ENCODE assay signal across 8 cellular contexts in genomic region chr6:99746261-99746895, GRCh38.
A peak's percentile ranks its signal among the peaks of the same experiment; 100 is the strongest.
DNase-seq lines count a peak whose midpoint lies in the region; ATAC-seq, FAIRE-seq and TF ChIP-seq lines count a peak whose summit lies in the region.

No MANE protein-coding gene starts in this region.

- H3K4me3 ChIP-seq in AG04449 (ENCODE audit: low read depth, low read length) (no peak overlapping the region), K562 (no peak overlapping the region), iPS DF 6.9 (ENCODE audit: low read length) (no peak overlapping the region)

- no peak for TF ChIP-seq POLR2A in K562 (conservative IDR thresholded peaks at IDR 0.05)

- H3K4me3 Mint-ChIP-seq in T-helper 2 cell treated with Interferon-gamma antibody and Interleukin-4, amounts not matched to agents 5 μg/mL and 100 μg/mL, for 36 hours: no peak overlapping the region

- WGBS in K562 (ENCODE audit: insufficient coverage, low coverage, missing lambda C conversion rate): 0% methylated on average over 6 of the region's 6 CpGs
- no CpG with 5 or more reads among the region's 6 CpGs for WGBS in iPS DF 6.9 (ENCODE audit: insufficient coverage, insufficient read length)

- in situ Hi-C loops in K562 (cut with MboI): loop anchor here (25.0 kb wide), 1 partner anchor 409 kb away; the partner anchor contains the start of gene FAXC

- DNase-seq in AG04449 (ENCODE audit: low read depth, low spot score): peak; percentile 19
- DNase-seq in NCI-H1694 (lab: John Stamatoyannopoulos, UW): peak; percentile 59
- peak; percentile 14 for DNase-seq in T-helper 2 cell treated with Interferon-gamma antibody and Interleukin-4, amounts not matched to agents 5 μg/mL and 100 μg/mL, for 36 hours (ENCODE audit: low spot score)
- peak; percentile 38 to 74 (median 41) for DNase-seq in K562 (ENCODE audit: extremely low read depth in 1 of 4, low spot score in 3 of 4)
- peak; percentile 27 for DNase-seq in iPS DF 6.9 (ENCODE audit: low read depth, low spot score)
- DNase-seq in stimulated activated CD4-positive, alpha-beta T cell treated with anti-CD3 and anti-CD28 coated beads, Interleukin-12 subunit alpha, Interleukin-12 subunit beta, amount 100 ng/mL, for 4 hours: peak; percentile 16

- BruUV-seq in K562 (replicated peaks; lab: Mats Ljungman, UMichigan): no TSS peak

- H3K9me3 Mint-ChIP-seq in T-helper 2 cell treated with Interferon-gamma antibody and Interleukin-4, amounts not matched to agents 5 μg/mL and 100 μg/mL, for 36 hours: no peaks in the 10 kb centered on the region

- ATAC-seq in GM18508 (IDR thresholded peaks at IDR 0.05; ENCODE audit: insufficient read depth, unreplicated experiment): peak; percentile 85
- ATAC-seq in HG02970 (IDR thresholded peaks at IDR 0.05; ENCODE audit: low FRiP score, unreplicated experiment): peak; percentile 78
- ATAC-seq in K562: peak; percentile 93

- CTCF ChIA-PET in AG04449 (lab: Yijun Ruan, JAX) (interaction anchor here (0.5 to 3.5 kb wide), 25 partner anchors 11 to 1151 kb away, joined by 3 to 35 read pairs (median 4); no protein-coding TSS in a partner anchor), K562 (lab: Yijun Ruan, JAX; ENCODE audit: low intra/inter-chr PET ratio) (interaction anchor here (0.9 to 2.1 kb wide), 4 partner anchors 279 to 464 kb away, joined by 3 to 17 read pairs (median 6); no protein-coding TSS in a partner anchor)

- no peaks in the 10 kb centered on the region for H3K9me1 ChIP-seq in K562 (ENCODE audit: control insufficient read depth, insufficient read depth, low read length)

- peak; percentile 83 to 86 for TF ChIP-seq RAD21 in K562 (CRISPR knock-in tag; conservative IDR thresholded peaks at IDR 0.05 in 1 of 2, IDR thresholded peaks at IDR 0.05 in 1 of 2)

- no peaks in the 10 kb centered on the region for H3K27me3 ChIP-seq in K562 (ENCODE audit: control insufficient read depth in 2 of 2, insufficient read depth in 2 of 2, low read length in 2 of 2)
- no peaks in the 10 kb centered on the region for H3K27me3 ChIP-seq in iPS DF 6.9 (ENCODE audit: control insufficient read depth, insufficient read depth, low read length)

- no peak overlapping the region for H3K9ac ChIP-seq in K562 (ENCODE audit: insufficient read depth in 1 of 2, low read depth in 2 of 2, low read length in 2 of 2)

- H4K20me1 ChIP-seq in K562 (replicated peaks; ENCODE audit: control insufficient read depth, insufficient read depth, low read length): no peaks in the 10 kb centered on the region

- H3K27ac Mint-ChIP-seq in T-helper 2 cell treated with Interferon-gamma antibody and Interleukin-4, amounts not matched to agents 5 μg/mL and 100 μg/mL, for 36 hours: no peak overlapping the region

- H3K79me2 ChIP-seq in K562 (ENCODE audit: control insufficient read depth, insufficient read depth, low read length): no peaks in the 10 kb centered on the region

- TF ChIP-seq CTCF in AG04449 (IDR thresholded peaks at IDR 0.05; ENCODE audit: insufficient read depth, low read length, missing control alignments) (peak; percentile 74), K562 (IDR thresholded peaks at IDR 0.05 in 2 of 3, conservative IDR thresholded peaks at IDR 0.05 in 1 of 3; ENCODE audit: insufficient read depth in 2 of 3, low read depth in 1 of 3, low read length in 3 of 3) (peak; percentile 68 to 81 (median 80))

- intact Hi-C loops in K562 (cut with micrococcal nuclease): loop anchor here (1.0 to 5.0 kb wide), 3 partner anchors 76 to 414 kb away; no protein-coding TSS in a partner anchor

- POLR2A ChIA-PET in AG04449 (lab: Yijun Ruan, JAX): no interaction called here
- POLR2A ChIA-PET in K562 (lab: Yijun Ruan, JAX): no interaction called here

- no peak for TF ChIP-seq EP300 in K562 (IDR thresholded peaks at IDR 0.05; ENCODE audit: low read length)

- no peaks in the 10 kb centered on the region for H3K36me3 Mint-ChIP-seq in T-helper 2 cell treated with Interferon-gamma antibody and Interleukin-4, amounts not matched to agents 5 μg/mL and 100 μg/mL, for 36 hours (ENCODE audit: low read depth)

- no peaks in the 10 kb centered on the region for H3K9me3 ChIP-seq in K562 (replicated peaks; ENCODE audit: control insufficient read depth, insufficient read depth, low read depth, low read length)
- no peaks in the 10 kb centered on the region for H3K9me3 ChIP-seq in iPS DF 6.9 (ENCODE audit: control insufficient read depth, insufficient read depth, low read length)

- no peak overlapping the region for H2AFZ ChIP-seq in K562 (ENCODE audit: low read depth, low read length)

- no peaks in the 10 kb centered on the region for H3K4me1 ChIP-seq in K562 (replicated peaks in 1 of 2; ENCODE audit: control insufficient read depth in 2 of 2, insufficient read depth in 2 of 2, low read length in 2 of 2)
- H3K4me1 ChIP-seq in iPS DF 6.9 (ENCODE audit: control insufficient read depth, insufficient read depth, low read length): no peaks in the 10 kb centered on the region

- H3K4me1 Mint-ChIP-seq in T-helper 2 cell treated with Interferon-gamma antibody and Interleukin-4, amounts not matched to agents 5 μg/mL and 100 μg/mL, for 36 hours (ENCODE audit: low read depth): no peaks in the 10 kb centered on the region

- peak; percentile 88 for FAIRE-seq in K562 (lab: Jason Lieb, UNC)

- no peaks in the 10 kb centered on the region for H3K36me3 ChIP-seq in K562 (ENCODE audit: control insufficient read depth, insufficient read depth, low read length)
- H3K36me3 ChIP-seq in iPS DF 6.9 (ENCODE audit: control insufficient read depth, insufficient read depth, low read length): no peaks in the 10 kb centered on the region

- H3K4me2 ChIP-seq in K562 (ENCODE audit: insufficient read depth, low read length): no peak overlapping the region

- H3K27ac ChIP-seq in K562 (ENCODE audit: extremely low read depth, low read depth, low read length): no peak overlapping the region
- no peak overlapping the region for H3K27ac ChIP-seq in iPS DF 6.9 (ENCODE audit: low read length)

- H3K27me3 Mint-ChIP-seq in T-helper 2 cell treated with Interferon-gamma antibody and Interleukin-4, amounts not matched to agents 5 μg/mL and 100 μg/mL, for 36 hours (ENCODE audit: low read depth): peaks cover 17% of the 10 kb centered on the region

TF ChIP-seq in K562, 482 proteins besides CTCF, POLR2A, EP300 and RAD21 (continues in another document):
- TF ChIP-seq MAZ (CRISPR knock-in tag; conservative IDR thresholded peaks at IDR 0.05 in 1 of 2, IDR thresholded peaks at IDR 0.05 in 1 of 2) (no peak), ZNF134 (CRISPR knock-in tag; conservative IDR thresholded peaks at IDR 0.05) (no peak), MAFG (tag; conservative IDR thresholded peaks at IDR 0.05) (no peak), KLF16 (IDR thresholded peaks at IDR 0.05) (peak; percentile 32; the same call in 1 of the 2 replicates), CEBPB (tag; IDR thresholded peaks at IDR 0.05) (peak; percentile 67), ZNF175 (CRISPR knock-in tag; IDR thresholded peaks at IDR 0.05; ENCODE audit: low read depth) (no peak), CEBPG (CRISPR knock-in tag; IDR thresholded peaks at IDR 0.05) (no peak), CEBPG (tag; conservative IDR thresholded peaks at IDR 0.05 in 1 of 2, IDR thresholded peaks at IDR 0.05 in 1 of 2) (peak in 1 of 2 experiments; percentile 42; a peak in 2 of 4 replicates), L3MBTL2 (IDR thresholded peaks at IDR 0.05) (no peak), HIVEP1 (CRISPR knock-in tag; IDR thresholded peaks at IDR 0.05) (no peak), TOE1 (IDR thresholded peaks at IDR 0.05; ENCODE audit: borderline replicate concordance) (no peak), TOE1 (CRISPR knock-in tag; IDR thresholded peaks at IDR 0.05; ENCODE audit: borderline replicate concordance, low read depth) (no peak), HDGF (IDR thresholded peaks at IDR 0.05) (no peak), SMC3 (conservative IDR thresholded peaks at IDR 0.05; ENCODE audit: insufficient read depth, low read depth, low read length) (peak; percentile 66)
- TF ChIP-seq, protein P1, sequence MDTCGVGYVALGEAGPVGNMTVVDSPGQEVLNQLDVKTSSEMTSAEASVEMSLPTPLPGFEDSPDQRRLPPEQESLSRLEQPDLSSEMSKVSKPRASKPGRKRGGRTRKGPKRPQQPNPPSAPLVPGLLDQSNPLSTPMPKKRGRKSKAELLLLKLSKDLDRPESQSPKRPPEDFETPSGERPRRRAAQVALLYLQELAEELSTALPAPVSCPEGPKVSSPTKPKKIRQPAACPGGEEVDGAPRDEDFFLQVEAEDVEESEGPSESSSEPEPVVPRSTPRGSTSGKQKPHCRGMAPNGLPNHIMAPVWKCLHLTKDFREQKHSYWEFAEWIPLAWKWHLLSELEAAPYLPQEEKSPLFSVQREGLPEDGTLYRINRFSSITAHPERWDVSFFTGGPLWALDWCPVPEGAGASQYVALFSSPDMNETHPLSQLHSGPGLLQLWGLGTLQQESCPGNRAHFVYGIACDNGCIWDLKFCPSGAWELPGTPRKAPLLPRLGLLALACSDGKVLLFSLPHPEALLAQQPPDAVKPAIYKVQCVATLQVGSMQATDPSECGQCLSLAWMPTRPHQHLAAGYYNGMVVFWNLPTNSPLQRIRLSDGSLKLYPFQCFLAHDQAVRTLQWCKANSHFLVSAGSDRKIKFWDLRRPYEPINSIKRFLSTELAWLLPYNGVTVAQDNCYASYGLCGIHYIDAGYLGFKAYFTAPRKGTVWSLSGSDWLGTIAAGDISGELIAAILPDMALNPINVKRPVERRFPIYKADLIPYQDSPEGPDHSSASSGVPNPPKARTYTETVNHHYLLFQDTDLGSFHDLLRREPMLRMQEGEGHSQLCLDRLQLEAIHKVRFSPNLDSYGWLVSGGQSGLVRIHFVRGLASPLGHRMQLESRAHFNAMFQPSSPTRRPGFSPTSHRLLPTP (IDR thresholded peaks at IDR 0.05; ENCODE audit: borderline replicate concordance, extremely low read depth, insufficient read length): no peak
- TF ChIP-seq, protein P2, sequence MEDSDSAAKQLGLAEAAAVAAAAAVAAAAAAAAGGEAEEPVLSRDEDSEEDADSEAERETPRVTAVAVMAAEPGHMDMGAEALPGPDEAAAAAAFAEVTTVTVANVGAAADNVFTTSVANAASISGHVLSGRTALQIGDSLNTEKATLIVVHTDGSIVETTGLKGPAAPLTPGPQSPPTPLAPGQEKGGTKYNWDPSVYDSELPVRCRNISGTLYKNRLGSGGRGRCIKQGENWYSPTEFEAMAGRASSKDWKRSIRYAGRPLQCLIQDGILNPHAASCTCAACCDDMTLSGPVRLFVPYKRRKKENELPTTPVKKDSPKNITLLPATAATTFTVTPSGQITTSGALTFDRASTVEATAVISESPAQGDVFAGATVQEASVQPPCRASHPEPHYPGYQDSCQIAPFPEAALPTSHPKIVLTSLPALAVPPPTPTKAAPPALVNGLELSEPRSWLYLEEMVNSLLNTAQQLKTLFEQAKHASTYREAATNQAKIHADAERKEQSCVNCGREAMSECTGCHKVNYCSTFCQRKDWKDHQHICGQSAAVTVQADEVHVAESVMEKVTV (CRISPR knock-in tag; IDR thresholded peaks at IDR 0.05): peak; percentile 64
